16 cellular contexts compared by ENCODE assay signal in the genomic region with DNA sequence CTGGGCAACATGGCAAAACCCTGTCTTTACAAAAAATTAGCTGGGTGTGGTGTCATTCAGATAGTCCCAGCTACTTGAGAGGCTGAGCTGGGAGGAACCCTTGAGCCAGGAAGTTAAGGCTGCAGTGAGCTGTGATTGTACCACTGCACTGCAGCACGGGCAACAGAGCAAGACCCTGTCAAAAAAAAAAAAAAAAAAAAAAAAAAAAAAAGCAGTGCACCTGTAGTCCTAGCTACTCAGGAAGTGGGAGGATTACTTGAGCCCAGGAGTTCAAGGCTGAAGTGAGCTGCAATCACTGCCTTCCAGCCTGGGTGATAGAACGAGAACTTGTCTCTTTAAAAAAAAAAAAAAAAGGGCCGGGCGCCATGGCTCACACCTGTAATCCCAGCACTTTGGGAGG. TPM values are rescaled to one million over a fixed set of nuclear protein-coding genes. Genes with fewer than 3 reads are reported as not detected.
DNase-seq lines count a peak whose midpoint lies in the region; ATAC-seq and TF ChIP-seq lines count a peak whose summit lies in the region.
"Had no signal": no experiment of that assay in that cellular context is flagged by ENCODE, and none has a peak within 500 bp of the region (broad histone marks: within the 10 kb centered on the region; RNA-seq: fewer than 3 reads in every experiment).

No MANE protein-coding gene starts in this region.

- CTCF ChIA-PET in CD4-positive, alpha-beta memory T cell (lab: Charles Lee; ENCODE audit: partially characterized antibody), result interaction anchor here (0.9 to 11.4 kb wide), 11 partner anchors 9 to 318 kb away, joined by 3 to 191 read pairs (median 5); partner anchors contain the start of genes LRP10 and MRPL52
- CTCF ChIA-PET in HCT116 (lab: Charles Lee), result interaction anchor here (2.6 kb wide), 1 partner anchor 12 kb away, joined by 11 read pairs; no protein-coding TSS in a partner anchor

- H3K79me2 ChIP-seq in HCT116 (ENCODE audit: insufficient read depth, low read length), result no peaks in the 10 kb centered on the region; the same call in 1 of the 2 replicates
- no peaks in the 10 kb centered on the region for H3K79me2 ChIP-seq in GM23248 (ENCODE audit: insufficient read depth)

- intact Hi-C loops in CD4-positive, alpha-beta memory T cell (cut with micrococcal nuclease), result no loop called here
- intact Hi-C loops in HCT116 (cut with micrococcal nuclease), result no loop called here

- H3K36me3 Mint-ChIP-seq in CD4-positive, alpha-beta memory T cell, result peaks cover 6 to 12% of the 10 kb centered on the region in 2 donors

- 40 to 56% methylated on average over 1 to 3 of the region's 4 CpGs for WGBS in GM23248 (ENCODE audit: low coverage in 1 of 2, low lambda C conversion rate in 2 of 2, missing lambda C conversion rate in 2 of 2), 2 experiments

- peak overlapping the region; percentile 87 to 97 (median 94) for H3K4me3 Mint-ChIP-seq in CD4-positive, alpha-beta memory T cell
- H3K4me3 Mint-ChIP-seq: activated CD8-positive, alpha-beta T cell treated with anti-CD3 and anti-CD28 coated beads, Interleukin-2, amount 10 ng/mL, durations not matched to agents 7 days and 5 days had no signal

- BruUV-seq in HCT116 (replicated peaks; lab: Mats Ljungman, UMichigan), result no TSS peak

- RAD21 ChIA-PET in HCT116 (lab: Charles Lee; ENCODE audit: low non-redundant PET in 1 of 2, low total read pairs in 2 of 2, uncharacterized antibody in 2 of 2, unreplicated experiment in 2 of 2), result no interaction called here

- H3K4me1 ChIP-seq in CD4-positive, alpha-beta memory T cell (ENCODE audit: insufficient read depth, low read length), result peaks cover 45% of the 10 kb centered on the region
- H3K4me1 ChIP-seq in HCT116 (ENCODE audit: control insufficient read depth in 1 of 2, insufficient read depth in 2 of 2, low read length in 2 of 2) (peaks cover 22 to 30% of the 10 kb centered on the region in 2 experiments), Peyer's patch (peaks cover 0 to 34% (median 4%) of the 10 kb centered on the region in 4 donors), GM23248 (ENCODE audit: insufficient read depth) (no peaks in the 10 kb centered on the region)

- peak overlapping the region; percentile 93 to 99 (median 97) for H3K27ac Mint-ChIP-seq in CD4-positive, alpha-beta memory T cell
- H3K27ac Mint-ChIP-seq: activated CD8-positive, alpha-beta T cell treated with anti-CD3 and anti-CD28 coated beads, Interleukin-2, amount 10 ng/mL, durations not matched to agents 7 days and 5 days had no signal

- peaks cover 5% of the 10 kb centered on the region; the same call in 1 of the 2 replicates for H3F3A ChIP-seq in GM23248 (ENCODE audit: insufficient read depth)

- peaks cover 30 to 66% (median 49%) of the 10 kb centered on the region in 4 donors for H3K4me1 Mint-ChIP-seq in CD4-positive, alpha-beta memory T cell

- H3K9me3 ChIP-seq in CD4-positive, alpha-beta memory T cell (ENCODE audit: control insufficient read depth in 1 of 2, low read length in 2 of 2), result no peaks in the 10 kb centered on the region
- H3K9me3 ChIP-seq in HCT116 (ENCODE audit: control insufficient read depth in 1 of 2, insufficient read depth in 1 of 2, low read depth in 1 of 2, low read length in 2 of 2) (no peaks in the 10 kb centered on the region), Peyer's patch (no peaks in the 10 kb centered on the region), GM23248 (ENCODE audit: low read depth) (no peaks in the 10 kb centered on the region)
- H3K9me3 ChIP-seq: tibial nerve had no signal

- H3K9me3 Mint-ChIP-seq in CD4-positive, alpha-beta memory T cell, result peaks cover 0 to 2% (median 0%) of the 10 kb centered on the region in 8 donors
- H3K9me3 Mint-ChIP-seq: central memory CD8-positive, alpha-beta T cell; nephron had no signal

- H2AFZ ChIP-seq in HCT116 (ENCODE audit: low read depth, low read length, poor library complexity, severe bottlenecking), result no peak overlapping the region
- no peak overlapping the region for H2AFZ ChIP-seq in GM23248

- DNase-seq in CD4-positive, alpha-beta memory T cell, result peak; percentile 29 to 47 (median 40)
- no peak for DNase-seq in HCT116 (ENCODE audit: low read depth, low spot score)
- DNase-seq in Peyer's patch, result peak in 2 of 3 donors; percentile 55 to 76
- DNase-seq in left kidney (ENCODE audit: low read depth, low spot score), result peak; percentile 15
- no peak for DNase-seq in NCI-H345 (lab: John Stamatoyannopoulos, UW)
- no peak for DNase-seq in DMS79 treated with DMSO at 0.1 percent for 48 hours (lab: John Stamatoyannopoulos, UW)
- DNase-seq in GM23248, result no peak
- DNase-seq: activated CD8-positive, alpha-beta T cell treated with anti-CD3 and anti-CD28 coated beads, Interleukin-2, amount 10 ng/mL, durations not matched to agents 7 days and 5 days; amniotic stem cell; effector CD4-positive, alpha-beta T cell; NCI-H1048 had no signal

- POLR2A ChIA-PET in CD4-positive, alpha-beta memory T cell (lab: Charles Lee; ENCODE audit: partially characterized antibody), result interaction anchor here (0.7 to 10.8 kb wide), 16 partner anchors 8 to 677 kb away, joined by 3 to 208 read pairs (median 5); partner anchors contain the start of genes ACIN1, C14orf119, DAD1 and LRP10
- POLR2A ChIA-PET in HCT116 (lab: Charles Lee), result interaction anchor here (1.2 to 1.6 kb wide), 2 partner anchors 8 to 30 kb away, joined by 3 to 4 read pairs; partner anchors contain the start of gene RBM23

- TF ChIP-seq CTCF in HCT116 (IDR thresholded peaks at IDR 0.05 in 2 of 3, conservative IDR thresholded peaks at IDR 0.05 in 1 of 3; ENCODE audit: borderline replicate concordance in 1 of 3, insufficient read depth in 1 of 3, low read depth in 2 of 3, low read length in 2 of 3), result no peak
- no peak for TF ChIP-seq CTCF in Peyer's patch (IDR thresholded peaks at IDR 0.05)

- H3K9ac ChIP-seq in HCT116 (ENCODE audit: low read length) (no peak overlapping the region), GM23248 (no peak overlapping the region)

- peak overlapping the region; percentile 68 for H3K27ac ChIP-seq in CD4-positive, alpha-beta memory T cell (ENCODE audit: low read depth, low read length)
- H3K27ac ChIP-seq in HCT116 (ENCODE audit: low read depth, low read length) (no peak overlapping the region), Peyer's patch (peak overlapping the region in 3 of 4 donors; percentile 69 to 86 (median 75)), GM23248 (no peak overlapping the region)

- TF ChIP-seq RAD21 in HCT116 (IDR thresholded peaks at IDR 0.05; ENCODE audit: low read depth), result no peak

- ATAC-seq in HCT116 (no peak), GM18502 (IDR thresholded peaks at IDR 0.05; ENCODE audit: poor library complexity, unreplicated experiment) (no peak)
- ATAC-seq: activated CD8-positive, alpha-beta T cell treated with anti-CD3 and anti-CD28 coated beads, Interleukin-2, amount 10 ng/mL, durations not matched to agents 7 days and 5 days; SK-N-SH treated with all-trans-retinoic acid at 6 μM for 48 hours had no signal

- peak overlapping the region; percentile 79; the same call in 1 of the 2 replicates for H3K4me2 ChIP-seq in HCT116 (ENCODE audit: low read length)
- no peak overlapping the region for H3K4me2 ChIP-seq in GM23248 (ENCODE audit: unreplicated experiment)

- TF ChIP-seq POLR2A in HCT116 (IDR thresholded peaks at IDR 0.05; ENCODE audit: borderline replicate concordance, extremely low read depth, insufficient read depth, insufficient read length), result no peak
- no peak for TF ChIP-seq POLR2A in Peyer's patch (IDR thresholded peaks at IDR 0.05)

- H3K27me3 Mint-ChIP-seq in CD4-positive, alpha-beta memory T cell, result no peaks in the 10 kb centered on the region
- H3K27me3 Mint-ChIP-seq: central memory CD8-positive, alpha-beta T cell had no signal

- in situ Hi-C loops in GM23248 (cut with MboI), result no loop called here

- H3K4me3 ChIP-seq in CD4-positive, alpha-beta memory T cell (ENCODE audit: low read length in 2 of 2), result no peak overlapping the region
- H3K4me3 ChIP-seq in HCT116 (replicated peaks in 1 of 2; ENCODE audit: low read depth in 1 of 2, low read length in 2 of 2) (no peak overlapping the region; a peak in 1 of 4 replicates), Peyer's patch (no peak overlapping the region), GM23248 (no peak overlapping the region)
- H3K4me3 ChIP-seq: tibial nerve had no signal

- H3K36me3 ChIP-seq in CD4-positive, alpha-beta memory T cell (ENCODE audit: insufficient read depth, low read length), result no peaks in the 10 kb centered on the region
- H3K36me3 ChIP-seq in HCT116 (ENCODE audit: control insufficient read depth in 1 of 2, insufficient read depth in 2 of 2, low read length in 2 of 2), result no peaks in the 10 kb centered on the region
- H3K36me3 ChIP-seq in Peyer's patch, result no peaks in the 10 kb centered on the region
- no peaks in the 10 kb centered on the region for H3K36me3 ChIP-seq in GM23248 (ENCODE audit: low read depth)

- H4K20me1 ChIP-seq in HCT116 (ENCODE audit: insufficient read depth), result no peaks in the 10 kb centered on the region
- H4K20me1 ChIP-seq in GM23248 (ENCODE audit: insufficient read depth), result no peaks in the 10 kb centered on the region

- H3K9me2 ChIP-seq in HCT116 (ENCODE audit: insufficient read depth) (no peaks in the 10 kb centered on the region), GM23248 (ENCODE audit: insufficient read depth) (no peaks in the 10 kb centered on the region)

- no peaks in the 10 kb centered on the region for H3K27me3 ChIP-seq in CD4-positive, alpha-beta memory T cell (ENCODE audit: insufficient read depth, low read length)
- no peaks in the 10 kb centered on the region for H3K27me3 ChIP-seq in HCT116 (ENCODE audit: insufficient read depth, low read length)
- no peaks in the 10 kb centered on the region for H3K27me3 ChIP-seq in Peyer's patch
- H3K27me3 ChIP-seq in GM23248 (replicated peaks; ENCODE audit: insufficient read depth), result no peaks in the 10 kb centered on the region
- H3K27me3 ChIP-seq: tibial nerve had no signal

RNA-seq across cellular contexts. Expression of gene REM2, which starts 5.6 kb away (rescaled TPM):
- total RNA-seq in CD4-positive, alpha-beta memory T cell, result 1 to 10 TPM; 4.4 to 4.6 TPM
- 1 to 10 TPM in 1 of 2 donors, under 1 TPM in 1; 0.55 to 1.5 TPM for polyA plus RNA-seq in CD4-positive, alpha-beta memory T cell
- 0.47 TPM for total RNA-seq in HCT116 (2021; ENCODE audit: unreplicated experiment)
- polyA plus RNA-seq in HCT116 (2012), result 0.52 and 0.59 TPM in 2 replicates
- total RNA-seq in Peyer's patch, result 1 to 10 TPM in 3 of 4 donors, under 1 TPM in 1; 0.57 to 2.1 (median 1.4) TPM
- total RNA-seq in GM23248 (2014; rRNA removed; shearing (Covaris generic)), result 0.22 TPM in 1 of 2 replicates, not detected in the other
- polyA plus RNA-seq in GM23248 (2016; fragmentation: Nextera tagmentation; extraction: Ambion mirVana), result 0.29 TPM in 1 of 2 replicates, not detected in the other

RNA-seq across cellular contexts. Expression of gene LRP10, which starts 17.1 kb away (rescaled TPM):
- 10 to 100 TPM; 93.1 to 98.1 TPM for total RNA-seq in CD4-positive, alpha-beta memory T cell
- 100 to 1,000 TPM in 1 of 2 donors, 10 to 100 TPM in 1; 92.0 to 118 TPM for polyA plus RNA-seq in CD4-positive, alpha-beta memory T cell
- total RNA-seq in HCT116 (2021; ENCODE audit: unreplicated experiment), result 42.7 TPM
- 61.8 and 77.1 TPM in 2 replicates for polyA plus RNA-seq in HCT116 (2012)
- total RNA-seq in Peyer's patch, result 100 to 1,000 TPM in 3 of 4 donors, 10 to 100 TPM in 1; 69.3 to 250 (median 221) TPM
- 202 and 253 TPM in 2 replicates for total RNA-seq in GM23248 (2014; rRNA removed; shearing (Covaris generic))
- polyA plus RNA-seq in GM23248 (2016; fragmentation: Nextera tagmentation; extraction: Ambion mirVana), result 159 and 161 TPM in 2 replicates

RNA-seq across cellular contexts. Expression of gene RBM23, which starts 30.3 kb away (rescaled TPM):
- 100 to 1,000 TPM; 119 to 123 TPM for total RNA-seq in CD4-positive, alpha-beta memory T cell
- 10 to 100 TPM; 57.1 to 58.3 TPM for polyA plus RNA-seq in CD4-positive, alpha-beta memory T cell
- 67.2 TPM for total RNA-seq in HCT116 (2021; ENCODE audit: unreplicated experiment)
- polyA plus RNA-seq in HCT116 (2012), result 51.0 and 54.9 TPM in 2 replicates
- total RNA-seq in Peyer's patch, result 100 to 1,000 TPM in 2 of 4 donors, 10 to 100 TPM in 2; 84.4 to 155 (median 116) TPM
- 42.6 and 57.2 TPM in 2 replicates for total RNA-seq in GM23248 (2014; rRNA removed; shearing (Covaris generic))
- 33.8 and 36.5 TPM in 2 replicates for polyA plus RNA-seq in GM23248 (2016; fragmentation: Nextera tagmentation; extraction: Ambion mirVana)

RNA-seq across cellular contexts. Expression of gene PRMT5, which starts 40.5 kb away (rescaled TPM):
- total RNA-seq in CD4-positive, alpha-beta memory T cell, result 10 to 100 TPM; 25.8 to 30.5 TPM
- 10 to 100 TPM; 50.6 to 65.1 TPM for polyA plus RNA-seq in CD4-positive, alpha-beta memory T cell
- 186 TPM for total RNA-seq in HCT116 (2021; ENCODE audit: unreplicated experiment)
- polyA plus RNA-seq in HCT116 (2012), result 204 TPM in 2 replicates
- total RNA-seq in Peyer's patch, result 10 to 100 TPM; 20.5 to 41.3 (median 26.6) TPM
- 42.2 and 61.0 TPM in 2 replicates for total RNA-seq in GM23248 (2014; rRNA removed; shearing (Covaris generic))
- polyA plus RNA-seq in GM23248 (2016; fragmentation: Nextera tagmentation; extraction: Ambion mirVana), result 80.1 and 84.1 TPM in 2 replicates

RNA-seq across cellular contexts. Expression of gene MMP14, which starts 52.3 kb away (rescaled TPM):
- total RNA-seq in CD4-positive, alpha-beta memory T cell, result 1 to 10 TPM; 3.0 to 3.8 TPM
- polyA plus RNA-seq in CD4-positive, alpha-beta memory T cell, result not detected
- total RNA-seq in HCT116 (2021; ENCODE audit: unreplicated experiment), result 17.8 TPM
- 14.1 and 15.1 TPM in 2 replicates for polyA plus RNA-seq in HCT116 (2012)
- total RNA-seq in Peyer's patch, result 100 to 1,000 TPM in 1 of 4 donors, 10 to 100 TPM in 3; 63.0 to 116 (median 82.9) TPM
- total RNA-seq in GM23248 (2014; rRNA removed; shearing (Covaris generic)), result 450 and 475 TPM in 2 replicates
- 50.1 and 50.8 TPM in 2 replicates for polyA plus RNA-seq in GM23248 (2016; fragmentation: Nextera tagmentation; extraction: Ambion mirVana)

Comparison
In these comparisons a context has a peak if more than half of its experiments do, and no peak if none do; other contexts are left out.
1. DNase-seq: peak in CD4-positive, alpha-beta memory T cell (5 of 5), Peyer's patch (2 of 3) and left kidney (single experiment); none in HCT116 (single experiment), NCI-H345 (single experiment), DMS79 treated with DMSO at 0.1 percent for 48 hours (single experiment) and GM23248 (single experiment).
2. H3K27ac ChIP-seq: peak in CD4-positive, alpha-beta memory T cell (single experiment) and Peyer's patch (3 of 4); none in HCT116 (single experiment) and GM23248 (single experiment).